ENCODE assay signal across 13 cellular contexts in the genomic region with DNA sequence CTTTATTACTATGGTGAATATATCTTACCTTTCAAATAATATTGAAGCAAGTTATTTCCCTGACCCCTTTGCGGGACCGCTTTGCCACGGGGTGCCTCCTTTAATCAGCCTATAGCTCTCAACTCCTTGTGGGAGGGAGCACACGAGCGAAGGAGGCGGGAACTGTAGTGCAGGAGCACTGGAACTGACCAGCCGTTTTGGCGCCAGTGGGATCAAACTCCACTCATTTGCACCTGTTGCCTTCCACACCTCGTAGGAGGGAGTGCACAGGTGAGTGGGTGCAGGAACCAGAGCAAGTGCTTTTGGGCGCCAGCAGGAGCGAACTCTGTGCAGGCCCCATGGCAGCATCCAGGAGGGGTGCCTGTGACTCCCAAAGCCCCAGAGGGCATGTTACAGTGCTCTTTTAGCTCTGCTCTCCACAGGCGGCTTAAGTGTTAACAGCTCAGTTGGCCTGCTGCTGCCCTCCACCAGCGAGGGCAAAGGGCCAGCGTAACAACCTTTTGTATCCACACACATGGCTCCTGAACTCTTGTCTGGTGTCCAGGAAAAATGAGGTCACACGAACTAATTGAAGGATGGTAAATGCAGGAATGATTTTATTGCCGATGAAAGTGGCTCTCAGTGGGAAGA.
"Had no signal": no experiment of that assay in that cellular context is flagged by ENCODE, and none has a peak within 500 bp of the region (broad histone marks: within the 10 kb centered on the region; RNA-seq: fewer than 3 reads in every experiment).

No MANE protein-coding gene starts in this region.

- DNase-seq: activated CD4-positive, alpha-beta T cell treated with anti-CD3 and anti-CD28 coated beads, Interleukin-2, amount 10 ng/mL, durations not matched to agents 7 days and 5 days; activated CD4-positive, CD25-positive, alpha-beta regulatory T cell; activated naive CD4-positive, alpha-beta T cell treated with anti-CD3 and anti-CD28 coated beads, Interleukin-2, amount 50 U/mL, for 16 hours; activated T-cell treated with anti-CD3 and anti-CD28 coated beads for 4 hours; adrenal gland; central memory CD4-positive, alpha-beta T cell; dermis blood vessel endothelial cell; erythroblast; hypothalamus; stimulated activated CD4-positive, alpha-beta T cell treated with anti-CD3 and anti-CD28 coated beads, Interleukin-15, amount 100 ng/mL, for 24 hours; stimulated activated CD4-positive, alpha-beta T cell treated with anti-CD3 and anti-CD28 coated beads, Interleukin-4, amount 100 ng/mL, for 24 hours; T-helper 2 cell had no signal

- H3K27ac ChIP-seq: adrenal gland had no signal

- H3K27me3 ChIP-seq: adrenal gland had no signal

- ATAC-seq: natural killer cell treated with Interleukin-12 subunit alpha and Interleukin-12 subunit beta and Interleukin-15 and Interleukin-18, amount 100 ng/mL, for 72 hours had no signal

- H3K4me1 ChIP-seq: adrenal gland had no signal

- H3K4me3 ChIP-seq: adrenal gland had no signal

- H3K36me3 ChIP-seq: adrenal gland had no signal
